Comparison of ENCODE assay signal across 8 cellular contexts in genomic region chr18:12377556-12378553, GRCh38. TPM values are rescaled to one million over a fixed set of nuclear protein-coding genes. Genes with fewer than 3 reads are reported as not detected.
DNase-seq lines count a peak whose midpoint lies in the region; ATAC-seq and TF ChIP-seq lines count a peak whose summit lies in the region.

No MANE protein-coding gene starts in this region.

- peak overlapping the region; percentile 97 to 98 for H3K27ac ChIP-seq in coronary artery

- no peaks in the 10 kb centered on the region for H3K36me3 Mint-ChIP-seq in activated T-cell treated with anti-CD3 and anti-CD28 coated beads, Interleukin-2, amount 50 U/mL, for 72 hours (ENCODE audit: insufficient read depth in 2 of 2)
- no peaks in the 10 kb centered on the region for H3K36me3 Mint-ChIP-seq in nephron (ENCODE audit: low read depth)

- peak overlapping the region; percentile 80 to 91 for H3K4me3 Mint-ChIP-seq in activated T-cell treated with anti-CD3 and anti-CD28 coated beads, Interleukin-2, amount 50 U/mL, for 72 hours
- peak overlapping the region; percentile 91 to 97 (median 93) for H3K4me3 Mint-ChIP-seq in nephron

- peak overlapping the region; percentile 91 for H3K4me3 ChIP-seq in coronary artery

- H3K9me3 Mint-ChIP-seq in activated T-cell treated with anti-CD3 and anti-CD28 coated beads, Interleukin-2, amount 50 U/mL, for 72 hours = no peaks in the 10 kb centered on the region
- H3K9me3 Mint-ChIP-seq in nephron = peaks cover 2% of the 10 kb centered on the region

- peaks cover 39% of the 10 kb centered on the region for H3K4me1 Mint-ChIP-seq in activated T-cell treated with anti-CD3 and anti-CD28 coated beads, Interleukin-2, amount 50 U/mL, for 72 hours (ENCODE audit: low read depth)
- peaks cover 33% of the 10 kb centered on the region for H3K4me1 Mint-ChIP-seq in nephron

- no peak for DNase-seq in activated T-cell treated with anti-CD3 and anti-CD28 coated beads, Interleukin-2, amount 50 U/mL, for 72 hours
- DNase-seq in activated T-cell treated with anti-CD3 and anti-CD28 coated beads, Interleukin-2, amount 50 U/mL, for 1 hour = no peak
- peak; percentile 51 for DNase-seq in NCI-H82 (lab: John Stamatoyannopoulos, UW)
- DNase-seq in coronary artery (ENCODE audit: low spot score) = no peak
- DNase-seq in NCI-H187 treated with DMSO at 0.1 percent for 48 hours (lab: John Stamatoyannopoulos, UW) = no peak
- DNase-seq in NCI-H2081 treated with DMSO at 0.1 percent for 48 hours (lab: John Stamatoyannopoulos, UW) = no peak

- H3K27me3 Mint-ChIP-seq in activated T-cell treated with anti-CD3 and anti-CD28 coated beads, Interleukin-2, amount 50 U/mL, for 72 hours (ENCODE audit: low read depth) = no peaks in the 10 kb centered on the region
- H3K27me3 Mint-ChIP-seq in nephron (ENCODE audit: low read depth) = no peaks in the 10 kb centered on the region

- peak overlapping the region; percentile 92 for H3K27ac Mint-ChIP-seq in activated T-cell treated with anti-CD3 and anti-CD28 coated beads, Interleukin-2, amount 50 U/mL, for 72 hours
- H3K27ac Mint-ChIP-seq in nephron = peak overlapping the region; percentile 89 to 98 (median 97)

- ATAC-seq in activated T-cell treated with anti-CD3 and anti-CD28 coated beads, Interleukin-2, amount 50 U/mL, for 72 hours (replicated peaks in 1 of 2) = no peak
- ATAC-seq in HG02763 (IDR thresholded peaks at IDR 0.05; ENCODE audit: unreplicated experiment) = peak; percentile 52

- TF ChIP-seq CTCF in coronary artery (IDR thresholded peaks at IDR 0.05) (no peak), nephron (IDR thresholded peaks at IDR 0.05; ENCODE audit: unreplicated experiment in 3 of 3) (peak; percentile 18 to 40 (median 21))

RNA-seq across cellular contexts. Expression of gene AFG3L2, which starts 0.8 kb away (rescaled TPM):
- total RNA-seq in activated T-cell treated with anti-CD3 and anti-CD28 coated beads, Interleukin-2, amount 50 U/mL, for 72 hours = 10 to 100 TPM; 45.7 to 56.7 TPM

RNA-seq across cellular contexts. Expression of gene PRELID3A, which starts 29.9 kb away (rescaled TPM):
- total RNA-seq in activated T-cell treated with anti-CD3 and anti-CD28 coated beads, Interleukin-2, amount 50 U/mL, for 72 hours = 1 to 10 TPM; 3.0 to 4.4 TPM
